ENCODE assay signal across 11 cellular contexts in genomic region chr2:121721926-121722325, GRCh38. TPM values are rescaled to one million over a fixed set of nuclear protein-coding genes. Genes with fewer than 3 reads are reported as not detected.
DNase-seq lines count a peak whose midpoint lies in the region; ATAC-seq and TF ChIP-seq lines count a peak whose summit lies in the region.
"Had no signal": no experiment of that assay in that cellular context is flagged by ENCODE, and none has a peak within 500 bp of the region (broad histone marks: within the 10 kb centered on the region; RNA-seq: fewer than 3 reads in every experiment).

No MANE protein-coding gene starts in this region.

- ATAC-seq in GM18517 (IDR thresholded peaks at IDR 0.05; ENCODE audit: unreplicated experiment), result no peak
- ATAC-seq in GM18498 (IDR thresholded peaks at IDR 0.05; ENCODE audit: unreplicated experiment), result no peak
- ATAC-seq in HG02798 (IDR thresholded peaks at IDR 0.05; ENCODE audit: poor library complexity, unreplicated experiment), result no peak

- no peaks in the 10 kb centered on the region for H3K27me3 Mint-ChIP-seq in activated CD4-positive, alpha-beta memory T cell treated with anti-CD3 and anti-CD28 coated beads for 36 hours
- H3K27me3 Mint-ChIP-seq: activated B cell treated with CpG ODN at 0.5 μM for 24 hours had no signal

- H3K79me2 ChIP-seq in ACC112 (ENCODE audit: control insufficient read depth, insufficient read depth, low read length, unreplicated experiment), result no peaks in the 10 kb centered on the region

- H3K4me1 Mint-ChIP-seq in activated CD4-positive, alpha-beta memory T cell treated with anti-CD3 and anti-CD28 coated beads for 36 hours (ENCODE audit: low read depth), result peaks cover 43% of the 10 kb centered on the region

- peak; percentile 88 for DNase-seq in GM04503 (ENCODE audit: low read depth)
- peak; percentile 66 for DNase-seq in activated CD4-positive, alpha-beta memory T cell treated with anti-CD3 and anti-CD28 coated beads for 36 hours
- DNase-seq in fibroblast of pulmonary artery (ENCODE audit: low read depth), result peak; percentile 83
- no peak for DNase-seq in cerebellar cortex (ENCODE audit: low spot score)
- DNase-seq: activated B cell treated with CpG ODN at 0.5 μM for 24 hours, DMS 273 treated with DMSO at 0.1 percent for 48 hours, NCI-H526 had no signal

- H3K4me1 ChIP-seq in ACC112 (ENCODE audit: control insufficient read depth, insufficient read depth, low read length, unreplicated experiment), result peaks cover 19% of the 10 kb centered on the region

- no peaks in the 10 kb centered on the region for H3K9me3 Mint-ChIP-seq in activated CD4-positive, alpha-beta memory T cell treated with anti-CD3 and anti-CD28 coated beads for 36 hours
- H3K9me3 Mint-ChIP-seq: activated B cell treated with CpG ODN at 0.5 μM for 24 hours had no signal

- peak overlapping the region; percentile 54 for H3K4me3 ChIP-seq in ACC112 (ENCODE audit: low read depth, low read length)
- no peak overlapping the region for H3K4me3 ChIP-seq in fibroblast of pulmonary artery (replicated peaks; ENCODE audit: low read depth, low read length)

- H3K36me3 Mint-ChIP-seq in activated CD4-positive, alpha-beta memory T cell treated with anti-CD3 and anti-CD28 coated beads for 36 hours, result peaks cover 11% of the 10 kb centered on the region

- peaks cover 3% of the 10 kb centered on the region; the same call in 1 of the 2 replicates for H3K36me3 ChIP-seq in ACC112 (ENCODE audit: insufficient read depth, low read length)

- intact Hi-C loops in activated CD4-positive, alpha-beta memory T cell treated with anti-CD3 and anti-CD28 coated beads for 36 hours (cut with micrococcal nuclease), result loop anchor here (1.0 to 2.0 kb wide), 7 partner anchors 8 to 195 kb away; partner anchors contain the start of genes CLASP1 and NIFK

- H3K4me3 Mint-ChIP-seq in activated CD4-positive, alpha-beta memory T cell treated with anti-CD3 and anti-CD28 coated beads for 36 hours, result peak overlapping the region; percentile 44
- H3K4me3 Mint-ChIP-seq: activated B cell treated with CpG ODN at 0.5 μM for 24 hours had no signal

- CTCF ChIA-PET in activated CD4-positive, alpha-beta memory T cell treated with anti-CD3 and anti-CD28 coated beads for 36 hours (lab: Charles Lee), result interaction anchor here (1.0 to 4.6 kb wide), 6 partner anchors 14 to 320 kb away, joined by 3 to 26 read pairs (median 4); partner anchors contain the start of genes NIFK and RNU4ATAC

- H3K27ac Mint-ChIP-seq in activated CD4-positive, alpha-beta memory T cell treated with anti-CD3 and anti-CD28 coated beads for 36 hours, result peak overlapping the region; percentile 98
- H3K27ac Mint-ChIP-seq: activated B cell treated with CpG ODN at 0.5 μM for 24 hours had no signal

- peak overlapping the region; percentile 97 for H3K27ac ChIP-seq in ACC112 (ENCODE audit: low read depth, low read length)

- no peaks in the 10 kb centered on the region for H3K27me3 ChIP-seq in ACC112 (ENCODE audit: insufficient read depth, low read length)

- POLR2A ChIA-PET in activated CD4-positive, alpha-beta memory T cell treated with anti-CD3 and anti-CD28 coated beads for 36 hours (lab: Charles Lee), result interaction anchor here (0.6 to 4.2 kb wide), 7 partner anchors 11 to 193 kb away, joined by 3 to 64 read pairs (median 4); partner anchors contain the start of genes CLASP1 and RNU4ATAC

- no peak for TF ChIP-seq CTCF in fibroblast of pulmonary artery (IDR thresholded peaks at IDR 0.05; ENCODE audit: low read length, missing control alignments)

- peak overlapping the region; percentile 40 for H2AFZ ChIP-seq in ACC112 (ENCODE audit: low read length, unreplicated experiment)

RNA-seq across cellular contexts. Expression of gene NIFK, which starts 14.7 kb away (rescaled TPM):
- 100 to 1,000 TPM; 244 to 252 TPM for total RNA-seq in activated CD4-positive, alpha-beta memory T cell treated with anti-CD3 and anti-CD28 coated beads for 36 hours

RNA-seq across cellular contexts. Expression of gene TSN, which starts 33.5 kb away (rescaled TPM):
- 10 to 100 TPM; 68.8 to 74.5 TPM for total RNA-seq in activated CD4-positive, alpha-beta memory T cell treated with anti-CD3 and anti-CD28 coated beads for 36 hours
